Comparison of ENCODE assay signal across 1 cellular context in genomic region chr1:66372522-66373071, GRCh38.
TF ChIP-seq lines count a peak whose summit lies in the region.

No MANE protein-coding gene starts in this region.

TF ChIP-seq in HepG2, 621 proteins besides CTCF, POLR2A, EP300 and RAD21 (continued from another document):
- no peak for TF ChIP-seq PAXIP1 (CRISPR knock-in tag; conservative IDR thresholded peaks at IDR 0.05)
- no peak for TF ChIP-seq MATR3 (CRISPR knock-in tag; IDR thresholded peaks at IDR 0.05)
- no peak for TF ChIP-seq ZNF251 (CRISPR knock-in tag; IDR thresholded peaks at IDR 0.05)
